ENCODE assay signal across 9 cellular contexts in the genomic region with DNA sequence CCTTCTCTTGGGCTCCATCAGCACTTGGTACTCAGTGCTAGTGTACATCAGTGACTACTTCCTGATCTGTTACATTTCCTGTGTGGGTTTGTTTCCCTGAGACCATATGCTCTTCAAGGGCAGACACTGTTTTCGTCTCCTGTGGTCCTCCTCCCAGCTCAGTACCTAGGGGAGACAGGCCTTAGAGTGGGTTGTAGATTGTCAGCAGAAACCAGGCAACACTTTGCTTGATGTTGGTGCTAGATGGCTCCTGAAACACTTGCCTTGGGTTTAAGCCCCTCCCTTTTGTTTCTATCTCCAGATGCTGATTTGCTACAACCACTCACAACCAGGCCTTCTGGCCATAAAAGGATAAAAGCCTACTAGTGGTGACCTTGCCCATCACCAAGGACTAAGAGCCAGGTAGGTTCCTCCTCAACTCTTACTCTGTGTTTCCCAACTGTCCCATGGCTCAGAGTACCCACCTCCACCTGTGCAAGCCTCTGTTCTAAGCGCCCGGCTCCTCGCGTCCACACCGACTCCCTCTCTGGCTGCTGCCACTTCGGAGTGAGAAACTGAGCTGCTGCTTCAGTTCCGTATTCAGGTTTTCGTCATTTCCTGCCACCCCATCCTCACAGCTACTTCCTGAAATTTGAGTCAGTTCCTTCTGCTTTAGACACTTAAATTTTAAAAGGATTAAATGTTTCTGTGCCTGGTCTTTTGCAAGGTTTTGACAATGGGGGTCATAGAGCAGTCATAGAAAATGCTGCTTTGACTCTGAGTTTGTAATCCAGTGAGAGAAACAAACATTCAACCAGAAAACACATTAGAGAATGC. TPM values are rescaled to one million over a fixed set of nuclear protein-coding genes. Genes with fewer than 3 reads are reported as not detected.
DNase-seq lines count a peak whose midpoint lies in the region; ATAC-seq and TF ChIP-seq lines count a peak whose summit lies in the region.
"Had no signal": no experiment of that assay in that cellular context is flagged by ENCODE, and none has a peak within 500 bp of the region (broad histone marks: within the 10 kb centered on the region; RNA-seq: fewer than 3 reads in every experiment).

A gene with protein sequence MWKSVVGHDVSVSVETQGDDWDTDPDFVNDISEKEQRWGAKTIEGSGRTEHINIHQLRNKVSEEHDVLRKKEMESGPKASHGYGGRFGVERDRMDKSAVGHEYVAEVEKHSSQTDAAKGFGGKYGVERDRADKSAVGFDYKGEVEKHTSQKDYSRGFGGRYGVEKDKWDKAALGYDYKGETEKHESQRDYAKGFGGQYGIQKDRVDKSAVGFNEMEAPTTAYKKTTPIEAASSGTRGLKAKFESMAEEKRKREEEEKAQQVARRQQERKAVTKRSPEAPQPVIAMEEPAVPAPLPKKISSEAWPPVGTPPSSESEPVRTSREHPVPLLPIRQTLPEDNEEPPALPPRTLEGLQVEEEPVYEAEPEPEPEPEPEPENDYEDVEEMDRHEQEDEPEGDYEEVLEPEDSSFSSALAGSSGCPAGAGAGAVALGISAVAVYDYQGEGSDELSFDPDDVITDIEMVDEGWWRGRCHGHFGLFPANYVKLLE (minus strand): TSS at position 548 of the 816 bp plus-strand sequence. CDS start 2,556 bp downstream, outside the sequence.

- no peak within 1 kb of the TSS for H3K27ac Mint-ChIP-seq in progenitor cell of endocrine pancreas

- no peak within 1 kb of the TSS for H3K4me3 Mint-ChIP-seq in progenitor cell of endocrine pancreas (ENCODE audit: low read depth)

- TF ChIP-seq CTCF in foreskin fibroblast (IDR thresholded peaks at IDR 0.05; ENCODE audit: low read depth, low read length) (no peak), progenitor cell of endocrine pancreas (IDR thresholded peaks at IDR 0.05; ENCODE audit: unreplicated experiment) (no peak)

- no peaks in the 10 kb centered on the region for H3K9me3 Mint-ChIP-seq in progenitor cell of endocrine pancreas (ENCODE audit: low read depth)

- no peaks in the 10 kb centered on the region for H3K4me1 Mint-ChIP-seq in progenitor cell of endocrine pancreas (ENCODE audit: low read depth)

- peak within 1 kb of the TSS; percentile 94 for H3K4me3 ChIP-seq in GM08714 (ENCODE audit: low read length)
- no peak within 1 kb of the TSS for H3K4me3 ChIP-seq in foreskin fibroblast (ENCODE audit: low read depth in 1 of 2, low read length in 2 of 2)

- H3K36me3 Mint-ChIP-seq in progenitor cell of endocrine pancreas (ENCODE audit: insufficient read depth) = peaks cover 9% of the 10 kb centered on the region

- DNase-seq in MV-4-11 (lab: John Stamatoyannopoulos, UW) (peak; percentile 95), activated T-cell treated with anti-CD3 and anti-CD28 coated beads for 24 hours (ENCODE audit: low read depth) (peak; percentile 55), foreskin fibroblast (peak; percentile 33 to 48), NCI-H2227 treated with DMSO at 0.1 percent for 48 hours (lab: John Stamatoyannopoulos, UW) (no peak), progenitor cell of endocrine pancreas (ENCODE audit: low spot score, unreplicated experiment) (no peak)
- DNase-seq in stimulated activated CD4-positive, alpha-beta T cell treated with anti-CD3 and anti-CD28 coated beads, Interleukin-12 subunit alpha, Interleukin-12 subunit beta, amount 100 ng/mL, for 24 hours (ENCODE audit: low read depth in 2 of 2) = peak; percentile 44 to 55

- ATAC-seq in GM21737 (IDR thresholded peaks at IDR 0.05; ENCODE audit: unreplicated experiment) = peak; percentile 71

- H3K27me3 Mint-ChIP-seq in progenitor cell of endocrine pancreas = no peaks in the 10 kb centered on the region

RNA-seq across cellular contexts. Expression of the gene that starts here (rescaled TPM):
- total RNA-seq in progenitor cell of endocrine pancreas = 0.46 and 0.73 TPM in 2 replicates
- total RNA-seq: LHCN-M2 had no signal

Comparison
In these comparisons a context has a peak if more than half of its experiments do, and no peak if none do; other contexts are left out.
1. DNase-seq: peak in MV-4-11 (single experiment), activated T-cell treated with anti-CD3 and anti-CD28 coated beads for 24 hours (single experiment), foreskin fibroblast (2 of 2) and stimulated activated CD4-positive, alpha-beta T cell treated with anti-CD3 and anti-CD28 coated beads, Interleukin-12 subunit alpha, Interleukin-12 subunit beta, amount 100 ng/mL, for 24 hours (2 of 2); none in NCI-H2227 treated with DMSO at 0.1 percent for 48 hours (single experiment) and progenitor cell of endocrine pancreas (single experiment).